In genomic region chr5:14399054-14399657, GRCh38 we compare ENCODE assay signal across 9 cellular contexts.
DNase-seq lines count a peak whose midpoint lies in the region; ATAC-seq and TF ChIP-seq lines count a peak whose summit lies in the region.
"Had no signal": no experiment of that assay in that cellular context is flagged by ENCODE, and none has a peak within 500 bp of the region (broad histone marks: within the 10 kb centered on the region; RNA-seq: fewer than 3 reads in every experiment).

No MANE protein-coding gene starts in this region.

- DNase-seq in COLO829 (ENCODE audit: low spot score): peak; percentile 8
- DNase-seq in HFFc6: peak; percentile 54
- DNase-seq in NOMO-1 (lab: John Stamatoyannopoulos, UW; ENCODE audit: unreplicated experiment in 2 of 2): peak; percentile 28 to 56
- DNase-seq in central memory CD4-positive, alpha-beta T cell: peak; percentile 33

- no peaks in the 10 kb centered on the region for H3K9me3 ChIP-seq in liver (ENCODE audit: control insufficient read depth in 4 of 4, low read length in 3 of 4)
- H3K9me3 ChIP-seq: SJSA1 had no signal

- ATAC-seq in GM19455 (IDR thresholded peaks at IDR 0.05; ENCODE audit: unreplicated experiment) (no peak), HG02870 (IDR thresholded peaks at IDR 0.05; ENCODE audit: unreplicated experiment) (no peak), GM19395 (IDR thresholded peaks at IDR 0.05; ENCODE audit: unreplicated experiment) (no peak)

- peaks cover 4 to 25% (median 15%) of the 10 kb centered on the region in 4 donors for H3K36me3 ChIP-seq in liver (ENCODE audit: control insufficient read depth in 4 of 4, insufficient read depth in 3 of 4, low read depth in 1 of 4, low read length in 3 of 4)

- no peak overlapping the region for H3K27ac ChIP-seq in liver (ENCODE audit: low read depth in 1 of 2, low read length in 2 of 2)
- H3K27ac ChIP-seq: SJSA1 had no signal

- H3K4me1 ChIP-seq in liver (ENCODE audit: control insufficient read depth in 4 of 4, insufficient read depth in 4 of 4, low read length in 3 of 4): no peaks in the 10 kb centered on the region

- peak overlapping the region; percentile 83 for H3K27ac Mint-ChIP-seq in HFFc6

- no peak overlapping the region for H3K9ac ChIP-seq in liver (ENCODE audit: low read depth in 1 of 2, low read length in 2 of 2)

- H3K9me3 Mint-ChIP-seq in HFFc6: peaks cover 8% of the 10 kb centered on the region; the same call in 1 of the 2 replicates

- no peaks in the 10 kb centered on the region for H3K27me3 ChIP-seq in liver (ENCODE audit: control insufficient read depth in 4 of 4, insufficient read depth in 4 of 4, low read length in 3 of 4)
- H3K27me3 ChIP-seq: SJSA1 had no signal

- H3K4me3 Mint-ChIP-seq in HFFc6: peak overlapping the region; percentile 69

- TF ChIP-seq CTCF in HFFc6 (IDR thresholded peaks at IDR 0.05) (peak; percentile 88), liver (IDR thresholded peaks at IDR 0.05; ENCODE audit: low read depth, low read length, missing input control) (peak; percentile 60)

- H3K27me3 Mint-ChIP-seq in HFFc6 (ENCODE audit: insufficient read depth): peaks cover 38% of the 10 kb centered on the region

- H3K4me3 ChIP-seq in liver (ENCODE audit: low read depth in 1 of 3, low read length in 3 of 3): no peak overlapping the region
- H3K4me3 ChIP-seq: SJSA1 had no signal

- WGBS in liver: 58% methylated on average over 3 of the region's 3 CpGs

- peaks cover 75% of the 10 kb centered on the region for H3K4me1 Mint-ChIP-seq in HFFc6 (ENCODE audit: low read depth)

- peaks cover 66% of the 10 kb centered on the region for H3K36me3 Mint-ChIP-seq in HFFc6 (ENCODE audit: low read depth)

- TF ChIP-seq RAD21 in liver (IDR thresholded peaks at IDR 0.05): peak; percentile 70 to 75

TF ChIP-seq in liver, 16 proteins besides CTCF, POLR2A, EP300 and RAD21:
- TF ChIP-seq HNF4A (conservative IDR thresholded peaks at IDR 0.05) (no peak), EGR1 (IDR thresholded peaks at IDR 0.05; ENCODE audit: low read depth in 2 of 2) (no peak), JUND (IDR thresholded peaks at IDR 0.05) (no peak), HNF4G (IDR thresholded peaks at IDR 0.05) (no peak), REST (IDR thresholded peaks at IDR 0.05) (no peak), RXRA (IDR thresholded peaks at IDR 0.05) (no peak), YY1 (IDR thresholded peaks at IDR 0.05) (no peak), ATF3 (IDR thresholded peaks at IDR 0.05) (no peak), NR2F2 (IDR thresholded peaks at IDR 0.05) (no peak), ZBTB33 (IDR thresholded peaks at IDR 0.05) (no peak), FOXA2 (IDR thresholded peaks at IDR 0.05) (no peak), GABPA (IDR thresholded peaks at IDR 0.05 in 1 of 2, conservative IDR thresholded peaks at IDR 0.05 in 1 of 2) (no peak), TAF1 (conservative IDR thresholded peaks at IDR 0.05) (no peak), MAX (IDR thresholded peaks at IDR 0.05) (no peak), SP1 (IDR thresholded peaks at IDR 0.05) (no peak), FOXA1 (IDR thresholded peaks at IDR 0.05) (no peak)
